ENCODE assay signal across 8 cellular contexts in genomic region chr7:44847509-44847919, GRCh38. TPM values are rescaled to one million over a fixed set of nuclear protein-coding genes. Genes with fewer than 3 reads are reported as not detected.
DNase-seq lines count a peak whose midpoint lies in the region; ATAC-seq and TF ChIP-seq lines count a peak whose summit lies in the region.

No MANE protein-coding gene starts in this region.

- H3K27ac Mint-ChIP-seq in Calu3 (ENCODE audit: unreplicated experiment), result peak overlapping the region; percentile 98

- no peaks in the 10 kb centered on the region for H4K20me1 ChIP-seq in OCI-LY1 (ENCODE audit: insufficient read depth, low read length)

- H3K27me3 ChIP-seq in OCI-LY1 (ENCODE audit: insufficient read depth, low read length) (no peaks in the 10 kb centered on the region), esophagus muscularis mucosa (no peaks in the 10 kb centered on the region), muscle layer of duodenum (ENCODE audit: low read depth, low read length) (no peaks in the 10 kb centered on the region)

- peak; percentile 96 for DNase-seq in Calu3
- DNase-seq in HT-29 (ENCODE audit: low spot score), result peak; percentile 91
- DNase-seq in activated T-cell treated with anti-CD3 and anti-CD28 coated beads, Interleukin-2, amount 50 U/mL, for 4 hours, result peak; percentile 80
- DNase-seq in esophagus muscularis mucosa (ENCODE audit: extremely low spot score), result peak; percentile 97
- peak; percentile 68 for DNase-seq in stimulated activated CD8-positive, alpha-beta memory T cell treated with anti-CD3 and anti-CD28 coated beads, Interleukin-7, amount 100 ng/mL, for 24 hours (ENCODE audit: low read depth)

- peaks cover 30% of the 10 kb centered on the region for H3K4me1 Mint-ChIP-seq in Calu3 (ENCODE audit: low read depth, unreplicated experiment)
- peaks cover 41% of the 10 kb centered on the region for H3K4me1 Mint-ChIP-seq in activated T-cell treated with anti-CD3 and anti-CD28 coated beads, Interleukin-2, amount 50 U/mL, for 4 hours (ENCODE audit: low read depth)

- H3K36me3 ChIP-seq in OCI-LY1 (ENCODE audit: insufficient read depth, low read length), result peaks cover 19% of the 10 kb centered on the region
- peaks cover 0 to 4% (median under 1%) of the 10 kb centered on the region in 4 donors for H3K36me3 ChIP-seq in esophagus muscularis mucosa
- no peaks in the 10 kb centered on the region for H3K36me3 ChIP-seq in muscle layer of duodenum (ENCODE audit: control insufficient read depth in 1 of 2, insufficient read depth in 2 of 2, low read length in 2 of 2)

- peak; percentile 97 for TF ChIP-seq CTCF in Calu3 (IDR thresholded peaks at IDR 0.05; ENCODE audit: unreplicated experiment)
- TF ChIP-seq CTCF in OCI-LY1 (IDR thresholded peaks at IDR 0.05; ENCODE audit: low read length), result peak; percentile 97
- peak; percentile 87 to 92 (median 91) for TF ChIP-seq CTCF in esophagus muscularis mucosa (IDR thresholded peaks at IDR 0.05)

- H3K79me2 ChIP-seq in OCI-LY1 (ENCODE audit: insufficient read depth, low read length), result peaks cover 48% of the 10 kb centered on the region

- no peaks in the 10 kb centered on the region for H3K27me3 Mint-ChIP-seq in Calu3 (ENCODE audit: unreplicated experiment)
- no peaks in the 10 kb centered on the region for H3K27me3 Mint-ChIP-seq in activated T-cell treated with anti-CD3 and anti-CD28 coated beads, Interleukin-2, amount 50 U/mL, for 4 hours (ENCODE audit: low read depth)

- H2AFZ ChIP-seq in OCI-LY1 (ENCODE audit: low read length), result no peak overlapping the region

- peak overlapping the region; percentile 82 for H3K4me3 Mint-ChIP-seq in Calu3 (ENCODE audit: low read depth, unreplicated experiment)
- H3K4me3 Mint-ChIP-seq in activated T-cell treated with anti-CD3 and anti-CD28 coated beads, Interleukin-2, amount 50 U/mL, for 4 hours, result peak overlapping the region; percentile 90

- H3K4me2 ChIP-seq in OCI-LY1 (ENCODE audit: low read length), result peak overlapping the region; percentile 92

- no peaks in the 10 kb centered on the region for H3K9me2 ChIP-seq in OCI-LY1 (ENCODE audit: low read depth, low read length)

- no TSS peak for BruUV-seq in Calu3 (replicated peaks; lab: Mats Ljungman, UMichigan)

- 1% methylated on average over 17 of the region's 36 CpGs for WGBS in esophagus muscularis mucosa

- TF ChIP-seq EP300 in esophagus muscularis mucosa (IDR thresholded peaks at IDR 0.05), result no peak

- ATAC-seq in GM21381 (IDR thresholded peaks at IDR 0.05; ENCODE audit: unreplicated experiment), result peak; percentile 70
- ATAC-seq in activated T-cell treated with anti-CD3 and anti-CD28 coated beads, Interleukin-2, amount 50 U/mL, for 4 hours, result peak; percentile 70 to 74

- H3K4me3 ChIP-seq in OCI-LY1 (ENCODE audit: low read depth, low read length, poor library complexity, severe bottlenecking), result peak overlapping the region; percentile 84
- peak overlapping the region; percentile 79 to 87 (median 80) for H3K4me3 ChIP-seq in esophagus muscularis mucosa
- peak overlapping the region; percentile 81 to 95 for H3K4me3 ChIP-seq in muscle layer of duodenum (ENCODE audit: low read depth in 1 of 2, low read length in 2 of 2)

- CTCF ChIA-PET in Calu3 (lab: Charles Lee), result interaction anchor here (1.0 to 2.6 kb wide), 8 partner anchors 9 to 288 kb away, joined by 3 to 9 read pairs (median 6); partner anchors contain the start of gene ZMIZ2

- peak overlapping the region; percentile 93 for H3K27ac ChIP-seq in OCI-LY1 (ENCODE audit: low read depth, low read length, poor library complexity, severe bottlenecking)
- peak overlapping the region; percentile 92 to 99 (median 98) for H3K27ac ChIP-seq in esophagus muscularis mucosa (replicated peaks in 1 of 4)
- H3K27ac ChIP-seq in muscle layer of duodenum (ENCODE audit: low read length), result peak overlapping the region; percentile 99

- H3K9me3 ChIP-seq in OCI-LY1 (ENCODE audit: low read length), result no peaks in the 10 kb centered on the region
- H3K9me3 ChIP-seq in esophagus muscularis mucosa, result no peaks in the 10 kb centered on the region
- H3K9me3 ChIP-seq in muscle layer of duodenum (ENCODE audit: control insufficient read depth in 1 of 2, low read length in 2 of 2), result no peaks in the 10 kb centered on the region

- intact Hi-C loops in Calu3 (cut with micrococcal nuclease; ENCODE audit: unreplicated experiment) (loop anchor here (1.0 to 5.0 kb wide), 3 partner anchors 49 to 259 kb away; no protein-coding TSS in a partner anchor), esophagus muscularis mucosa (cut with DNase I) (loop anchor here (2.0 kb wide), 2 partner anchors 51 to 259 kb away; partner anchors contain the start of gene PPIA)

- no peak for TF ChIP-seq POLR2A in esophagus muscularis mucosa (IDR thresholded peaks at IDR 0.05; ENCODE audit: low read depth)

- peaks cover 39% of the 10 kb centered on the region for H3K36me3 Mint-ChIP-seq in Calu3 (ENCODE audit: insufficient read depth, unreplicated experiment)
- peaks cover 2% of the 10 kb centered on the region for H3K36me3 Mint-ChIP-seq in activated T-cell treated with anti-CD3 and anti-CD28 coated beads, Interleukin-2, amount 50 U/mL, for 4 hours (ENCODE audit: insufficient read depth)

- H3K9me3 Mint-ChIP-seq in Calu3 (ENCODE audit: low read depth, unreplicated experiment), result no peaks in the 10 kb centered on the region
- H3K9me3 Mint-ChIP-seq in activated T-cell treated with anti-CD3 and anti-CD28 coated beads, Interleukin-2, amount 50 U/mL, for 4 hours, result no peaks in the 10 kb centered on the region

- H3K9ac ChIP-seq in OCI-LY1 (ENCODE audit: low read length), result peak overlapping the region; percentile 86

- H3K4me1 ChIP-seq in OCI-LY1 (ENCODE audit: insufficient read depth, low read length, severe bottlenecking) (peaks cover 39% of the 10 kb centered on the region), esophagus muscularis mucosa (peaks cover 28 to 51% (median 41%) of the 10 kb centered on the region in 4 donors), muscle layer of duodenum (ENCODE audit: control insufficient read depth in 1 of 2, insufficient read depth in 2 of 2, low read length in 2 of 2) (peaks cover 5 to 20% of the 10 kb centered on the region in 2 donors)

- peaks cover 4% of the 10 kb centered on the region; the same call in 1 of the 2 replicates for H3F3A ChIP-seq in OCI-LY1 (ENCODE audit: insufficient read depth, low read length)

RNA-seq across cellular contexts. Expression of gene H2AZ2, which starts 0.4 kb away (rescaled TPM):
- total RNA-seq in Calu3 (2022) (300 and 371 TPM in 2 replicates), esophagus muscularis mucosa (100 to 1,000 TPM; 175 to 227 (median 203) TPM)
- total RNA-seq in HT-29 (2014; rRNA removed; shearing (Covaris generic)), result 503 and 539 TPM in 2 replicates
- total RNA-seq in activated T-cell treated with anti-CD3 and anti-CD28 coated beads, Interleukin-2, amount 50 U/mL, for 4 hours, result 100 to 1,000 TPM; 128 to 140 (median 133) TPM

RNA-seq across cellular contexts. Expression of gene PURB, which starts 37.8 kb away (rescaled TPM):
- total RNA-seq in Calu3 (2022), result 68.5 and 70.8 TPM in 2 replicates
- total RNA-seq in HT-29 (2014; rRNA removed; shearing (Covaris generic)), result 11.6 and 13.2 TPM in 2 replicates
- 10 to 100 TPM; 28.9 to 34.4 (median 30.6) TPM for total RNA-seq in activated T-cell treated with anti-CD3 and anti-CD28 coated beads, Interleukin-2, amount 50 U/mL, for 4 hours
- total RNA-seq in esophagus muscularis mucosa, result 10 to 100 TPM; 40.9 to 50.2 (median 46.3) TPM

RNA-seq across cellular contexts. Expression of gene PPIA, which starts 51.0 kb away (rescaled TPM):
- total RNA-seq in Calu3 (2022), result 2,685 and 3,069 TPM in 2 replicates
- total RNA-seq in HT-29 (2014; rRNA removed; shearing (Covaris generic)), result 3,779 and 3,976 TPM in 2 replicates
- total RNA-seq in activated T-cell treated with anti-CD3 and anti-CD28 coated beads, Interleukin-2, amount 50 U/mL, for 4 hours, result 1,000 to 10,000 TPM; 2,630 to 2,693 (median 2,657) TPM
- total RNA-seq in esophagus muscularis mucosa, result 1,000 to 10,000 TPM; 1,223 to 1,666 (median 1,462) TPM

Comparison
In these comparisons a context has a peak if more than half of its experiments do, and no peak if none do; other contexts are left out.
1. Peak in every context shown above with its lines: DNase-seq, ATAC-seq, H3K4me3 ChIP-seq and H3K27ac ChIP-seq.